Comparison of ENCODE assay signal across 8 cellular contexts in the genomic region with DNA sequence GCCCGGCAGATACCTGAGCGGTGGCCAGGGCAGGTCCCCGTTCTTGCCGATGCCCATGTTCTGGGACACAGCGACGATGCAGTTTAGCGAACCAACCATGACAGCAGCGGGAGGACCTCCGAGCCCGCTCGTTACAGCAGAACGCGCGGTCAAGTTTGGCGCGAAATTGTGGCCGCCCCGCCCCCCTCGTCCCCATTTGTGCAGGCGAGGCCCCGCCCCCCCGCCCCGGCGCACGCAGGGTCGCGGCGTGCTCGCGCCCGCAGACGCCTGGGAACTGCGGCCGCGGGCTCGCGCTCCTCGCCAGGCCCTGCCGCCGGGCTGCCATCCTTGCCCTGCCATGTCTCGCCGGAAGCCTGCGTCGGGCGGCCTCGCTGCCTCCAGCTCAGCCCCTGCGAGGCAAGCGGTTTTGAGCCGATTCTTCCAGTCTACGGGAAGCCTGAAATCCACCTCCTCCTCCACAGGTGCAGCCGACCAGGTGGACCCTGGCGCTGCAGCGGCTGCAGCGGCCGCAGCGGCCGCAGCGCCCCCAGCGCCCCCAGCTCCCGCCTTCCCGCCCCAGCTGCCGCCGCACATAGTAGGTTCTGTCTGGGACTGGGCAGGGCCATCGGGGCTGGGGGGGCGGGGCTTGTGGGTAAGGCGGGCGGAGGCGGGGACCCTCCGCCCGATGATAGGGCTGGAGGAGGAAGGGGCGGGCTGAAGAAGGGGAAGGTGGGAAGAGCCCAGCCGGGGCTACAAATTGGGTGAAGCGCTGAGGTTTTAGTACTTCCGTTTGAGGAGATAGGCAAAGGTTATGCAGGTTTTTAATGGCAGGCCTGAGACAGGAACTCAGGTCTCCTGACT. TPM values are rescaled to one million over a fixed set of nuclear protein-coding genes. Genes with fewer than 3 reads are reported as not detected.
DNase-seq lines count a peak whose midpoint lies in the region; ATAC-seq and TF ChIP-seq lines count a peak whose summit lies in the region.

A gene (minus strand): TSS at position 593 of the 840 bp plus-strand sequence. CDS start 494 bp downstream, at position 99.
A gene (plus strand): TSS at position 262 of the 840 bp plus-strand sequence. CDS start 76 bp downstream, at position 338.

- H3K4me3 ChIP-seq in GM12865 (ENCODE audit: low read depth, low read length) (peak within 1 kb of the TSS; percentile 96), adrenal gland (peak within 1 kb of the TSS; percentile 50 to 99 (median 92)), heart right ventricle (peak within 1 kb of the TSS; percentile 69 to 100 (median 94)), transverse colon (peak within 1 kb of the TSS; percentile 59 to 99 (median 76))

- intact Hi-C loops in adrenal gland (cut with DNase I) (no loop called here), heart right ventricle (cut with DNase I) (loop anchor here in 1 of 10 donors (10.0 kb wide), 1 partner anchor 170 kb away; a partner anchor contains a TSS), transverse colon (cut with DNase I; ENCODE audit: low total_unique reads) (no loop called here)

- peak within 1 kb of the TSS; percentile 86 to 88 (median 86) for H3K4me3 Mint-ChIP-seq in T-cell

- in situ Hi-C loops in transverse colon (cut with MboI; ENCODE audit: low pct_ligation_motif_present in 1 of 4, low pct_unique_long_range_greater_than_20kb in 1 of 4, low sequenced_read_pairs in 3 of 4): loop anchor here in 3 of 4 donors (25.0 kb wide), 1 partner anchor 167 kb away; a partner anchor contains a TSS

- H3K27me3 ChIP-seq in adrenal gland (no peaks in the 10 kb centered on the region), heart right ventricle (no peaks in the 10 kb centered on the region), transverse colon (no peaks in the 10 kb centered on the region)

- peak; percentile 24 for TF ChIP-seq CTCF in GM12865 (IDR thresholded peaks at IDR 0.05; ENCODE audit: insufficient read depth, low read depth, low read length, missing control alignments)
- TF ChIP-seq CTCF in adrenal gland (IDR thresholded peaks at IDR 0.05): peak in 2 of 6 experiments; percentile 13 to 21
- TF ChIP-seq CTCF in heart right ventricle (IDR thresholded peaks at IDR 0.05): peak in 5 of 9 donors; percentile 5 to 50 (median 38)
- TF ChIP-seq CTCF in transverse colon (IDR thresholded peaks at IDR 0.05): peak in 4 of 5 experiments; percentile 16 to 48 (median 36)

- TF ChIP-seq EP300 in transverse colon (IDR thresholded peaks at IDR 0.05; ENCODE audit: low read depth): no peak

- peak; percentile 55 for ATAC-seq in HG02798 (IDR thresholded peaks at IDR 0.05; ENCODE audit: poor library complexity, unreplicated experiment)
- ATAC-seq in T-cell (replicated peaks in 1 of 4): peak; percentile 76 to 80 (median 78)
- ATAC-seq in heart right ventricle: peak; percentile 43 to 74 (median 62)

- H3K9me3 Mint-ChIP-seq in T-cell: no peaks in the 10 kb centered on the region

- H3K4me1 Mint-ChIP-seq in T-cell: peaks cover 29 to 34% (median 31%) of the 10 kb centered on the region in 3 donors

- 0 to 2% (median 1%) methylated on average over 9 to 74 of the region's 74 CpGs for WGBS in adrenal gland, 4 donors
- WGBS in heart right ventricle, 2 donors: 0 to 1% methylated on average over 70 to 72 of the region's 74 CpGs
- WGBS in transverse colon (ENCODE audit: low coverage in 1 of 2), 2 donors: 1% methylated on average over 15 of the region's 74 CpGs; no CpG with 5 or more reads in 1 of the 2 donors

- H3K36me3 ChIP-seq in adrenal gland (replicated peaks in 1 of 2) (peaks cover 0 to 26% of the 10 kb centered on the region in 2 donors), heart right ventricle (peaks cover 0 to 38% (median 20%) of the 10 kb centered on the region in 9 donors), transverse colon (peaks cover 0 to 27% (median 12%) of the 10 kb centered on the region in 4 donors)

- H3K27me3 Mint-ChIP-seq in T-cell: no peaks in the 10 kb centered on the region

- H3K4me1 ChIP-seq in adrenal gland (replicated peaks in 1 of 2): peaks cover 6 to 20% of the 10 kb centered on the region in 2 donors
- H3K4me1 ChIP-seq in heart right ventricle: peaks cover 0 to 27% (median 18%) of the 10 kb centered on the region in 9 donors
- H3K4me1 ChIP-seq in transverse colon: peaks cover 10 to 32% (median 15%) of the 10 kb centered on the region in 4 donors

- CTCF ChIA-PET in T-cell (lab: Charles Lee): interaction anchor here (0.6 to 2.9 kb wide), 4 partner anchors 18 to 1415 kb away, joined by 3 to 9 read pairs (median 4); no protein-coding TSS in a partner anchor

- DNase-seq in GM12865 (ENCODE audit: low read depth) (peak; percentile 98), NCI-H146 (lab: John Stamatoyannopoulos, UW) (peak; percentile 95), T-cell (peak; percentile 72 to 91 (median 86)), adrenal gland (peak; percentile 86 to 93 (median 89)), heart right ventricle (peak; percentile 87 to 90), pons (ENCODE audit: low spot score) (peak; percentile 90), transverse colon (peak; percentile 90)

- H3K27ac ChIP-seq in adrenal gland: peak within 1 kb of the TSS; percentile 57 to 98 (median 93)
- peak within 1 kb of the TSS; percentile 88 to 99 (median 97) for H3K27ac ChIP-seq in heart right ventricle
- peak within 1 kb of the TSS; percentile 92 to 99 (median 98) for H3K27ac ChIP-seq in transverse colon

- no peaks in the 10 kb centered on the region for H3K9me3 ChIP-seq in adrenal gland (replicated peaks in 1 of 3)
- no peaks in the 10 kb centered on the region for H3K9me3 ChIP-seq in heart right ventricle
- H3K9me3 ChIP-seq in transverse colon: no peaks in the 10 kb centered on the region

- peaks cover 28% of the 10 kb centered on the region for H3K36me3 Mint-ChIP-seq in T-cell

- POLR2A ChIA-PET in T-cell (lab: Charles Lee): interaction anchor here (0.5 to 0.7 kb wide), 7 partner anchors 11 to 1623 kb away, joined by 3 to 5 read pairs (median 3); a partner anchor contains a TSS

- peak; percentile 39 to 71 for TF ChIP-seq POLR2A in adrenal gland (IDR thresholded peaks at IDR 0.05)
- TF ChIP-seq POLR2A in transverse colon (IDR thresholded peaks at IDR 0.05): peak; percentile 76

- peak within 1 kb of the TSS; percentile 98 for H3K27ac Mint-ChIP-seq in T-cell

RNA-seq across cellular contexts. Expression of the first gene that starts in this region (rescaled TPM):
- total RNA-seq in T-cell (10 to 100 TPM in 3 of 5 donors, 1 to 10 TPM in 2; 8.9 to 15.3 (median 13.4) TPM), adrenal gland (10 to 100 TPM in 2 of 8 donors, 1 to 10 TPM in 6; 4.4 to 13.0 (median 7.7) TPM), heart right ventricle (10 to 100 TPM in 5 of 10 donors, 1 to 10 TPM in 5; 4.3 to 19.6 (median 10.1) TPM), transverse colon (10 to 100 TPM; 12.7 to 31.4 (median 26.8) TPM)
- polyA plus RNA-seq in adrenal gland (10 to 100 TPM in 1 of 3 donors, 1 to 10 TPM in 2; 7.8 to 20.2 (median 8.3) TPM), heart right ventricle (1 to 10 TPM; 4.1 to 9.9 TPM)

RNA-seq across cellular contexts. Expression of the second gene that starts in this region (rescaled TPM):
- total RNA-seq in T-cell (10 to 100 TPM; 10.8 to 20.8 (median 16.3) TPM), adrenal gland (10 to 100 TPM; 10.0 to 24.6 (median 13.2) TPM), heart right ventricle (10 to 100 TPM in 8 of 10 donors, 1 to 10 TPM in 2; 8.0 to 15.1 (median 12.0) TPM), transverse colon (10 to 100 TPM in 3 of 4 donors, 1 to 10 TPM in 1; 6.4 to 22.2 (median 17.2) TPM)
- polyA plus RNA-seq in adrenal gland (10 to 100 TPM in 1 of 3 donors, 1 to 10 TPM in 2; 2.8 to 10.6 (median 3.1) TPM), heart right ventricle (1 to 10 TPM; 2.6 TPM)

Comparison
In these comparisons a context has a peak if more than half of its experiments do, and no peak if none do; other contexts are left out.
1. Peak in every context shown above with its lines: DNase-seq, ATAC-seq, H3K4me3 ChIP-seq and H3K27ac ChIP-seq.